Comparison of ENCODE assay signal across 8 cellular contexts in genomic region chr12:111686574-111687105, GRCh38. TPM values are rescaled to one million over a fixed set of nuclear protein-coding genes. Genes with fewer than 3 reads are reported as not detected.
A peak's percentile ranks its signal among the peaks of the same experiment; 100 is the strongest.
DNase-seq lines count a peak whose midpoint lies in the region; ATAC-seq, FAIRE-seq and TF ChIP-seq lines count a peak whose summit lies in the region.

No MANE protein-coding gene starts in this region.

- H3K4me3 ChIP-seq in CD8-positive, alpha-beta T cell (ENCODE audit: low read depth, low read length): peak overlapping the region; percentile 95
- H3K4me3 ChIP-seq in neuron (ENCODE audit: low read length): peak overlapping the region; percentile 67

- peaks cover 41% of the 10 kb centered on the region for H3K36me3 Mint-ChIP-seq in CD8-positive, alpha-beta T cell
- peaks cover 10% of the 10 kb centered on the region for H3K36me3 Mint-ChIP-seq in endothelial cell (ENCODE audit: low read depth, unreplicated experiment)

- CTCF ChIA-PET in CD8-positive, alpha-beta T cell (lab: Charles Lee): interaction anchor here (1.3 kb wide), 1 partner anchor 273 kb away, joined by 4 read pairs; no protein-coding TSS in a partner anchor

- H3K9me3 ChIP-seq in CD8-positive, alpha-beta T cell (ENCODE audit: low read length): no peaks in the 10 kb centered on the region
- no peaks in the 10 kb centered on the region for H3K9me3 ChIP-seq in neuron (ENCODE audit: low read length)

- intact Hi-C loops in CD8-positive, alpha-beta T cell (cut with DNase I, micrococcal nuclease): loop anchor here (1.0 to 10.0 kb wide), 8 partner anchors 126 to 1974 kb away; partner anchors contain the start of genes TRAFD1 (in 2 of the 2), ERP29 (in 1 of the 2), FAM222A (in 1 of the 2) and MAPKAPK5 (in 1 of the 2)

- no peaks in the 10 kb centered on the region for H3K27me3 Mint-ChIP-seq in CD8-positive, alpha-beta T cell (ENCODE audit: low read depth)
- H3K27me3 Mint-ChIP-seq in endothelial cell (ENCODE audit: unreplicated experiment): no peaks in the 10 kb centered on the region

- peaks cover 27% of the 10 kb centered on the region for H3K4me1 ChIP-seq in CD8-positive, alpha-beta T cell (ENCODE audit: insufficient read depth, low read length)
- peaks cover 17% of the 10 kb centered on the region for H3K4me1 ChIP-seq in neuron (ENCODE audit: insufficient read depth, low read length)

- FAIRE-seq in urothelium cell line (lab: Jason Lieb, UNC): no peak
- FAIRE-seq in RCC 7860 (lab: Jason Lieb, UNC): no peak

- no peak for DNase-seq in CD8-positive, alpha-beta T cell
- peak; percentile 48 for DNase-seq in OCI-M1 (lab: John Stamatoyannopoulos, UW)
- no peak for DNase-seq in endothelial cell (ENCODE audit: low spot score)
- no peak for DNase-seq in activated gamma-delta T cell treated with Interleukin-2 at 50 U/mL for 16 hours
- DNase-seq in urothelium cell line (ENCODE audit: low spot score): no peak
- DNase-seq in RCC 7860 (ENCODE audit: low spot score): no peak
- DNase-seq in activated CD8-positive, alpha-beta memory T cell treated with anti-CD3 and anti-CD28 coated beads for 24 hours: no peak

- POLR2A ChIA-PET in CD8-positive, alpha-beta T cell (lab: Charles Lee): interaction anchor here (1.2 to 1.3 kb wide), 3 partner anchors 13 to 242 kb away, joined by 3 to 6 read pairs (median 4); partner anchors contain the start of gene MAPKAPK5

- H3K27me3 ChIP-seq in CD8-positive, alpha-beta T cell (ENCODE audit: insufficient read depth, low read length): no peaks in the 10 kb centered on the region
- no peaks in the 10 kb centered on the region for H3K27me3 ChIP-seq in neuron (ENCODE audit: insufficient read depth, low read length)

- TF ChIP-seq CTCF in CD8-positive, alpha-beta T cell (IDR thresholded peaks at IDR 0.05): no peak
- TF ChIP-seq CTCF in endothelial cell (IDR thresholded peaks at IDR 0.05; ENCODE audit: unreplicated experiment): no peak

- peaks cover 39% of the 10 kb centered on the region for H3K4me1 Mint-ChIP-seq in CD8-positive, alpha-beta T cell (ENCODE audit: low read depth)
- H3K4me1 Mint-ChIP-seq in endothelial cell (ENCODE audit: unreplicated experiment): peaks cover 25% of the 10 kb centered on the region

- no peaks in the 10 kb centered on the region for H3K9me3 Mint-ChIP-seq in CD8-positive, alpha-beta T cell
- H3K9me3 Mint-ChIP-seq in endothelial cell (ENCODE audit: unreplicated experiment): no peaks in the 10 kb centered on the region

- no peak for ATAC-seq in CD8-positive, alpha-beta T cell

- H3K4me3 Mint-ChIP-seq in CD8-positive, alpha-beta T cell: peak overlapping the region; percentile 95
- peak overlapping the region; percentile 99 for H3K4me3 Mint-ChIP-seq in endothelial cell (ENCODE audit: unreplicated experiment)

- H2AFZ ChIP-seq in neuron (ENCODE audit: low read depth, low read length): no peak overlapping the region

- peaks cover 4% of the 10 kb centered on the region for H3K36me3 ChIP-seq in CD8-positive, alpha-beta T cell (ENCODE audit: insufficient read depth, low read length)
- H3K36me3 ChIP-seq in neuron (ENCODE audit: insufficient read depth, low read length): peaks cover 15% of the 10 kb centered on the region

- peak overlapping the region; percentile 82 for H3K27ac ChIP-seq in CD8-positive, alpha-beta T cell (ENCODE audit: low read depth, low read length)

- peak overlapping the region; percentile 94 for H3K27ac Mint-ChIP-seq in CD8-positive, alpha-beta T cell
- peak overlapping the region; percentile 93 for H3K27ac Mint-ChIP-seq in endothelial cell (ENCODE audit: unreplicated experiment)

RNA-seq across cellular contexts. Expression of gene ACAD10, which starts 0.8 kb away (rescaled TPM):
- total RNA-seq in CD8-positive, alpha-beta T cell: 10 to 100 TPM; 12.3 to 13.6 TPM
- 26.8 TPM for total RNA-seq in endothelial cell (ENCODE audit: unreplicated experiment)

RNA-seq across cellular contexts. Expression of gene BRAP, which starts 0.9 kb away (rescaled TPM):
- 10 to 100 TPM; 29.3 to 30.4 TPM for total RNA-seq in CD8-positive, alpha-beta T cell
- total RNA-seq in endothelial cell (ENCODE audit: unreplicated experiment): 22.0 TPM
